8 cellular contexts compared by ENCODE assay signal in the genomic region with DNA sequence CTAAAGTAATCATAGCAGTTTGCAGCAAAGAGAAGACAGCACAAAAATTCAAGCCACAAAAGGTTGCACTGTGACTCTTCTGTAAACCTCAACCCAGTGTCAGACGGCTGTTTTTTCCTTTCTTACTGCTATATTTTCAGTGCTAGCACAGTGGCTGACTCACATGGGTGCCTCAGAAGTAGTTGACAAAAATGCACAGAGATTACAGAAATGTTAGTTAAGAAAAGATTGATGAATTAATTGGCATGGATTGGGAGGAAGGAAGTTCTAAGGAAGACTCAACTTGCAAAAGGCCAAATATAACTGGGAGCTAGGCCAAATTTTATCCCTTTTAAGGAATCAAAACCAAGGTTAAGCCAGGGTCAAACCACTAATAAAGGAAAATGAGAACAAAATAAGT. TPM values are rescaled to one million over a fixed set of nuclear protein-coding genes. Genes with fewer than 3 reads are reported as not detected.
DNase-seq lines count a peak whose midpoint lies in the region; ATAC-seq, FAIRE-seq and TF ChIP-seq lines count a peak whose summit lies in the region.

No MANE protein-coding gene starts in this region.

- peak overlapping the region; percentile 49 for H3K4me3 Mint-ChIP-seq in activated T-helper 1 cell treated with anti-CD3 and anti-CD28 coated beads, Interleukin-12 subunit alpha, Interleukin-12 subunit beta, Interleukin-2, Interleukin-4 antibody, amounts not matched to agents 30 ng/mL and 10 ng/mL and 1 ng/mL, durations not matched to agents 14 hours and 24 hours and 36 hours
- H3K4me3 Mint-ChIP-seq in natural killer cell: no peak overlapping the region

- FAIRE-seq in RCC 7860 (lab: Jason Lieb, UNC) (no peak), kidney (lab: Jason Lieb, UNC) (no peak)

- intact Hi-C loops in activated T-helper 1 cell treated with anti-CD3 and anti-CD28 coated beads, Interleukin-12 subunit alpha, Interleukin-12 subunit beta, Interleukin-2, Interleukin-4 antibody, amounts not matched to agents 30 ng/mL and 10 ng/mL and 1 ng/mL, durations not matched to agents 14 hours and 24 hours and 36 hours (cut with micrococcal nuclease): loop anchor here (1.0 to 5.0 kb wide), 7 partner anchors 16 to 323 kb away; no protein-coding TSS in a partner anchor
- intact Hi-C loops in natural killer cell (cut with micrococcal nuclease) (loop anchor here (5.0 kb wide), 1 partner anchor 33 kb away; no protein-coding TSS in a partner anchor), kidney (cut with DNase I) (no loop called here), upper lobe of right lung (cut with DNase I) (no loop called here)

- H3K9me3 ChIP-seq in kidney (ENCODE audit: control insufficient read depth in 1 of 2, low read length in 2 of 2): no peaks in the 10 kb centered on the region
- no peaks in the 10 kb centered on the region for H3K9me3 ChIP-seq in upper lobe of right lung

- peak; percentile 66 for DNase-seq in activated T-helper 1 cell treated with anti-CD3 and anti-CD28 coated beads, Interleukin-12 subunit alpha, Interleukin-12 subunit beta, Interleukin-2, Interleukin-4 antibody, amounts not matched to agents 30 ng/mL and 10 ng/mL and 1 ng/mL, durations not matched to agents 14 hours and 24 hours and 36 hours (ENCODE audit: low spot score)
- DNase-seq in natural killer cell (no peak), OCI-M1 (lab: John Stamatoyannopoulos, UW) (no peak), RCC 7860 (ENCODE audit: low spot score) (no peak), kidney (no peak), upper lobe of right lung (no peak)

- no peak overlapping the region for H3K9ac ChIP-seq in kidney (ENCODE audit: low read length in 2 of 2)

- H3K4me1 Mint-ChIP-seq in activated T-helper 1 cell treated with anti-CD3 and anti-CD28 coated beads, Interleukin-12 subunit alpha, Interleukin-12 subunit beta, Interleukin-2, Interleukin-4 antibody, amounts not matched to agents 30 ng/mL and 10 ng/mL and 1 ng/mL, durations not matched to agents 14 hours and 24 hours and 36 hours (ENCODE audit: low read depth): peaks cover 80% of the 10 kb centered on the region
- H3K4me1 Mint-ChIP-seq in natural killer cell: peaks cover 13 to 44% of the 10 kb centered on the region in 2 donors

- peak overlapping the region in 1 of 2 donors; percentile 2 for H3K27ac ChIP-seq in kidney (ENCODE audit: low read depth in 2 of 2, low read length in 2 of 2)
- H3K27ac ChIP-seq in upper lobe of right lung: no peak overlapping the region

- H3K4me1 ChIP-seq in kidney (ENCODE audit: control insufficient read depth in 1 of 2, insufficient read depth in 1 of 2, low read depth in 1 of 2, low read length in 2 of 2) (peaks cover 0 to 4% of the 10 kb centered on the region in 2 donors), upper lobe of right lung (peaks cover 14% of the 10 kb centered on the region)

- H3K9me3 Mint-ChIP-seq in activated T-helper 1 cell treated with anti-CD3 and anti-CD28 coated beads, Interleukin-12 subunit alpha, Interleukin-12 subunit beta, Interleukin-2, Interleukin-4 antibody, amounts not matched to agents 30 ng/mL and 10 ng/mL and 1 ng/mL, durations not matched to agents 14 hours and 24 hours and 36 hours: peaks cover 5% of the 10 kb centered on the region
- no peaks in the 10 kb centered on the region for H3K9me3 Mint-ChIP-seq in natural killer cell

- H3K36me3 Mint-ChIP-seq in activated T-helper 1 cell treated with anti-CD3 and anti-CD28 coated beads, Interleukin-12 subunit alpha, Interleukin-12 subunit beta, Interleukin-2, Interleukin-4 antibody, amounts not matched to agents 30 ng/mL and 10 ng/mL and 1 ng/mL, durations not matched to agents 14 hours and 24 hours and 36 hours (ENCODE audit: low read depth): peaks cover 12% of the 10 kb centered on the region
- H3K36me3 Mint-ChIP-seq in natural killer cell: no peaks in the 10 kb centered on the region

- TF ChIP-seq CTCF in natural killer cell (IDR thresholded peaks at IDR 0.05): no peak
- TF ChIP-seq CTCF in kidney (IDR thresholded peaks at IDR 0.05; ENCODE audit: borderline replicate concordance, extremely low read depth, insufficient read depth): no peak
- TF ChIP-seq CTCF in upper lobe of right lung (IDR thresholded peaks at IDR 0.05): no peak

- ATAC-seq in GM18498 (IDR thresholded peaks at IDR 0.05; ENCODE audit: unreplicated experiment) (peak; percentile 84), HG03025 (IDR thresholded peaks at IDR 0.05; ENCODE audit: low FRiP score, unreplicated experiment) (peak; percentile 71), natural killer cell (peak; percentile 74 to 89 (median 79)), upper lobe of right lung (no peak)

- H3K36me3 ChIP-seq in kidney (ENCODE audit: control insufficient read depth in 1 of 2, insufficient read depth in 2 of 2, low read length in 2 of 2) (no peaks in the 10 kb centered on the region), upper lobe of right lung (no peaks in the 10 kb centered on the region)

- no peaks in the 10 kb centered on the region for H3K27me3 Mint-ChIP-seq in activated T-helper 1 cell treated with anti-CD3 and anti-CD28 coated beads, Interleukin-12 subunit alpha, Interleukin-12 subunit beta, Interleukin-2, Interleukin-4 antibody, amounts not matched to agents 30 ng/mL and 10 ng/mL and 1 ng/mL, durations not matched to agents 14 hours and 24 hours and 36 hours (ENCODE audit: insufficient read depth)
- peaks cover 6 to 7% of the 10 kb centered on the region in 2 donors for H3K27me3 Mint-ChIP-seq in natural killer cell (ENCODE audit: low read depth in 2 of 2)

- H3K27ac Mint-ChIP-seq in activated T-helper 1 cell treated with anti-CD3 and anti-CD28 coated beads, Interleukin-12 subunit alpha, Interleukin-12 subunit beta, Interleukin-2, Interleukin-4 antibody, amounts not matched to agents 30 ng/mL and 10 ng/mL and 1 ng/mL, durations not matched to agents 14 hours and 24 hours and 36 hours: peak overlapping the region; percentile 78
- H3K27ac Mint-ChIP-seq in natural killer cell: peak overlapping the region in 1 of 2 donors; percentile 72

- H3K4me3 ChIP-seq in kidney (ENCODE audit: low read length in 2 of 2) (no peak overlapping the region), upper lobe of right lung (no peak overlapping the region)

- no peaks in the 10 kb centered on the region for H3K27me3 ChIP-seq in upper lobe of right lung

RNA-seq across cellular contexts. Expression of gene ITGA1, which starts 43.7 kb away (rescaled TPM):
- total RNA-seq in activated T-helper 1 cell treated with anti-CD3 and anti-CD28 coated beads, Interleukin-12 subunit alpha, Interleukin-12 subunit beta, Interleukin-2, Interleukin-4 antibody, amounts not matched to agents 30 ng/mL and 10 ng/mL and 1 ng/mL, durations not matched to agents 14 hours and 24 hours and 36 hours: 2.2 and 2.5 TPM in 2 replicates
- under 1 TPM; 0.45 to 0.82 (median 0.47) TPM for total RNA-seq in natural killer cell
- 65.6 TPM for total RNA-seq in kidney
- polyA plus RNA-seq in kidney (ENCODE audit: insufficient read depth, low read depth, low replicate concordance): 13.3 TPM
- total RNA-seq in upper lobe of right lung: 94.8 TPM

RNA-seq across cellular contexts. Expression of gene PELO, which starts 43.7 kb away (rescaled TPM):
- 19.4 and 20.0 TPM in 2 replicates for total RNA-seq in activated T-helper 1 cell treated with anti-CD3 and anti-CD28 coated beads, Interleukin-12 subunit alpha, Interleukin-12 subunit beta, Interleukin-2, Interleukin-4 antibody, amounts not matched to agents 30 ng/mL and 10 ng/mL and 1 ng/mL, durations not matched to agents 14 hours and 24 hours and 36 hours
- total RNA-seq in natural killer cell: 1 to 10 TPM; 2.6 to 3.9 (median 3.7) TPM
- 38.7 TPM for total RNA-seq in kidney
- 29.6 TPM for polyA plus RNA-seq in kidney (ENCODE audit: insufficient read depth, low read depth, low replicate concordance)
- total RNA-seq in upper lobe of right lung: 41.3 TPM

Comparison
In these comparisons a context has a peak if more than half of its experiments do, and no peak if none do; other contexts are left out.
1. RNA of gene ITGA1, which starts 43.7 kb away (total RNA-seq): 94.8 TPM in upper lobe of right lung (single experiment) and 65.6 TPM in kidney (single experiment); 2.2 to 2.5 TPM in activated T-helper 1 cell treated with anti-CD3 and anti-CD28 coated beads, Interleukin-12 subunit alpha, Interleukin-12 subunit beta, Interleukin-2, Interleukin-4 antibody, amounts not matched to agents 30 ng/mL and 10 ng/mL and 1 ng/mL, durations not matched to agents 14 hours and 24 hours and 36 hours and 0.45 to 0.82 TPM in natural killer cell; every median in the first group is over 10 times any median in the second.
2. intact Hi-C loops: an anchor here in activated T-helper 1 cell treated with anti-CD3 and anti-CD28 coated beads, Interleukin-12 subunit alpha, Interleukin-12 subunit beta, Interleukin-2, Interleukin-4 antibody, amounts not matched to agents 30 ng/mL and 10 ng/mL and 1 ng/mL, durations not matched to agents 14 hours and 24 hours and 36 hours (1.0 to 5.0 kb wide) and natural killer cell (5.0 kb wide); none called in kidney and upper lobe of right lung.